8 cellular contexts compared by ENCODE assay signal in the genomic region with DNA sequence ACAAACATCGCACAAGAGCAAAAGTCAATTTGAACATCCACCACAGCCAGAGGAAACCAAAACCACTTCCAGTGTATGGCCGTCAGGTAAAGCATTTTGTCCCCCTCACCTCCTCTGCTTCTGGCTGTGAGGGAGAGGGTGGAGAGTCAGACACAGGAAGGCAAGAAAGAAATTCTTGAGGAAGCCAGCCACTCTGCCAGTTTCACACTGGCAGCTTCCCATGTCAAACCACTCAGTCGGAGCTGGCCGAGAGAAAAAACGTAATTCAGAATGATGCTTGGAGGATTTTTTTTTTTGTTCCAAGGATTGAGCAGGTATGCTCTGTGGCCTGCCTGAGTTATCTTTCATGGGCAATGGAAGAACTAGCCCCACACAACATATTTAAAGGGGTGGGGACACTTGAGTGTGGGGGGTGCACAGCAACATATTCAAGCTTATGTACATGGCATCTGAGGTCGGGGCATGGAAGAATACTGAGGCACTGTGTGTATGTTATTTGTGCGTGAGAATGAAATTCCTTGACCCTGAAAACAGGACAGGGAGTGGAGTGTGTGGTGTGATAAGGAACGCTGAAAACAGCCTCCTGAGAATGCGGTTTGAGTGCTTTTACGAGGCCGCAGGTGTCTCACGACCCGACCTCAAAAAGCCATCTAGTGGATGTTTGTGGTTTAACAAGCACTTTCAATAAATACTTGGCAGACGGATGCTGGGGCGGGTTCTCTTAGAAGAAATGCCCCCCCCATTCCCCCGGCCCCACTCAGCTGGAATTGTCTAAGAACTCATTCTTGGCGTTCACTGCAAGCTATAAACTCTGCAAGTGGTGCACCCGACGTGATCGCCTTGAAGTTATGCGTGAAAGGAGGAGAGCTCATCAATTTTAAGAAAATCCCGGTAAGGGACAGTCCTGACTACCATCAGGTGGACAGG. TPM values are rescaled to one million over a fixed set of nuclear protein-coding genes. Genes with fewer than 3 reads are reported as not detected.
DNase-seq lines count a peak whose midpoint lies in the region; ATAC-seq lines count a peak whose summit lies in the region.

No MANE protein-coding gene starts in this region.

- H3K27ac ChIP-seq in mucosa of rectum (ENCODE audit: low read depth in 2 of 2, low read length in 2 of 2): peak overlapping the region; percentile 30 to 76

- no peaks in the 10 kb centered on the region for H3K36me3 Mint-ChIP-seq in activated CD4-positive, alpha-beta memory T cell treated with anti-CD3 and anti-CD28 coated beads, Interleukin-2, amount 10 ng/mL, durations not matched to agents 7 days and 5 days (ENCODE audit: low read depth)

- peak; percentile 80 for DNase-seq in D341Med (ENCODE audit: low spot score)
- peak; percentile 79 for DNase-seq in HT1080 (ENCODE audit: low read depth)
- peak; percentile 73 for DNase-seq in NCI-H82 treated with DMSO at 0.1 percent for 48 hours (lab: John Stamatoyannopoulos, UW; ENCODE audit: unreplicated experiment)
- peak; percentile 79 for DNase-seq in activated CD4-positive, alpha-beta memory T cell treated with anti-CD3 and anti-CD28 coated beads, Interleukin-2, amount 10 ng/mL, durations not matched to agents 7 days and 5 days
- DNase-seq in stimulated activated naive CD4-positive, alpha-beta T cell treated with Interleukin-2 at 50 U/mL for 16 hours (lab: John Stamatoyannopoulos, UW): peak; percentile 56

- POLR2A ChIA-PET in activated CD4-positive, alpha-beta memory T cell treated with anti-CD3 and anti-CD28 coated beads, Interleukin-2, amount 10 ng/mL, durations not matched to agents 7 days and 5 days (lab: Charles Lee): interaction anchor here (0.6 to 4.0 kb wide), 26 partner anchors 9 to 492 kb away, joined by 3 to 46 read pairs (median 4); partner anchors contain the start of genes B3GALT4, KIFC1, RGL2 and RPS18

- H3K27me3 Mint-ChIP-seq in activated CD4-positive, alpha-beta memory T cell treated with anti-CD3 and anti-CD28 coated beads, Interleukin-2, amount 10 ng/mL, durations not matched to agents 7 days and 5 days: peaks cover 2% of the 10 kb centered on the region

- H3K4me1 ChIP-seq in endocrine pancreas (ENCODE audit: control insufficient read depth, insufficient read depth, low read length): no peaks in the 10 kb centered on the region
- H3K4me1 ChIP-seq in mucosa of rectum (ENCODE audit: control insufficient read depth in 2 of 2, insufficient read depth in 2 of 2, low read length in 2 of 2): peaks cover 6 to 9% of the 10 kb centered on the region in 2 donors

- H3K4me3 ChIP-seq in endocrine pancreas (ENCODE audit: control insufficient read depth, insufficient read depth, low read length) (no peak overlapping the region), mucosa of rectum (ENCODE audit: low read length in 2 of 2) (peak overlapping the region; percentile 24 to 39)

- H3K9me3 Mint-ChIP-seq in activated CD4-positive, alpha-beta memory T cell treated with anti-CD3 and anti-CD28 coated beads, Interleukin-2, amount 10 ng/mL, durations not matched to agents 7 days and 5 days: no peaks in the 10 kb centered on the region

- peak overlapping the region; percentile 76 for H3K4me3 Mint-ChIP-seq in activated CD4-positive, alpha-beta memory T cell treated with anti-CD3 and anti-CD28 coated beads, Interleukin-2, amount 10 ng/mL, durations not matched to agents 7 days and 5 days

- H3K27me3 ChIP-seq in endocrine pancreas (ENCODE audit: control insufficient read depth, insufficient read depth, low read length) (no peaks in the 10 kb centered on the region), mucosa of rectum (ENCODE audit: control insufficient read depth in 2 of 2, insufficient read depth in 2 of 2, low read length in 2 of 2) (no peaks in the 10 kb centered on the region)

- ATAC-seq in GM21390 (IDR thresholded peaks at IDR 0.05; ENCODE audit: unreplicated experiment): no peak

- no peaks in the 10 kb centered on the region for H3K9me3 ChIP-seq in endocrine pancreas (ENCODE audit: control insufficient read depth, low read length)
- H3K9me3 ChIP-seq in mucosa of rectum (ENCODE audit: control insufficient read depth in 2 of 2, low read length in 2 of 2): no peaks in the 10 kb centered on the region

- peak overlapping the region; percentile 97 for H3K27ac Mint-ChIP-seq in activated CD4-positive, alpha-beta memory T cell treated with anti-CD3 and anti-CD28 coated beads, Interleukin-2, amount 10 ng/mL, durations not matched to agents 7 days and 5 days

- H3K36me3 ChIP-seq in endocrine pancreas (ENCODE audit: control insufficient read depth, insufficient read depth, low read length) (no peaks in the 10 kb centered on the region), mucosa of rectum (ENCODE audit: control insufficient read depth in 2 of 2, insufficient read depth in 2 of 2, low read length in 2 of 2) (no peaks in the 10 kb centered on the region)

- H3K9ac ChIP-seq in endocrine pancreas (ENCODE audit: control insufficient read depth, insufficient read depth, low read length): peak overlapping the region; percentile 55
- peak overlapping the region in 1 of 2 donors; percentile 26 for H3K9ac ChIP-seq in mucosa of rectum (ENCODE audit: low read depth in 1 of 2, low read length in 2 of 2)

- peaks cover 46% of the 10 kb centered on the region for H3K4me1 Mint-ChIP-seq in activated CD4-positive, alpha-beta memory T cell treated with anti-CD3 and anti-CD28 coated beads, Interleukin-2, amount 10 ng/mL, durations not matched to agents 7 days and 5 days

- CTCF ChIA-PET in activated CD4-positive, alpha-beta memory T cell treated with anti-CD3 and anti-CD28 coated beads, Interleukin-2, amount 10 ng/mL, durations not matched to agents 7 days and 5 days (lab: Charles Lee): interaction anchor here (0.7 to 3.0 kb wide), 19 partner anchors 9 to 499 kb away, joined by 3 to 19 read pairs (median 5); partner anchors contain the start of genes B3GALT4, RGL2, RPS18 and TAPBP

RNA-seq across cellular contexts. Expression of gene DAXX, which starts 22.3 kb away (rescaled TPM):
- total RNA-seq in HT1080 (2014; rRNA removed; shearing (Covaris generic)): 108 and 114 TPM in 2 replicates
- polyA plus RNA-seq in HT1080 (2015; cell fraction: cytosol; rRNA removed): 74.0 and 74.1 TPM in 2 replicates
- 62.7 and 64.1 TPM in 2 replicates for polyA plus RNA-seq in HT1080 (2015; cell fraction: nucleus; rRNA removed)
- total RNA-seq in activated CD4-positive, alpha-beta memory T cell treated with anti-CD3 and anti-CD28 coated beads, Interleukin-2, amount 10 ng/mL, durations not matched to agents 7 days and 5 days: 100 to 1,000 TPM in 1 of 2 experiments, 10 to 100 TPM in 1; 95.7 to 103 TPM

RNA-seq across cellular contexts. Expression of gene ZBTB22, which starts 27.5 kb away (rescaled TPM):
- 10.9 and 12.4 TPM in 2 replicates for total RNA-seq in HT1080 (2014; rRNA removed; shearing (Covaris generic))
- 9.8 and 10.2 TPM in 2 replicates for polyA plus RNA-seq in HT1080 (2015; cell fraction: cytosol; rRNA removed)
- polyA plus RNA-seq in HT1080 (2015; cell fraction: nucleus; rRNA removed): 9.7 TPM in 2 replicates
- total RNA-seq in activated CD4-positive, alpha-beta memory T cell treated with anti-CD3 and anti-CD28 coated beads, Interleukin-2, amount 10 ng/mL, durations not matched to agents 7 days and 5 days: 10 to 100 TPM; 16.5 to 18.0 TPM

RNA-seq across cellular contexts. Expression of gene TAPBP, which starts 31.2 kb away (rescaled TPM):
- 42.4 and 68.0 TPM in 2 replicates for total RNA-seq in HT1080 (2014; rRNA removed; shearing (Covaris generic))
- polyA plus RNA-seq in HT1080 (2015; cell fraction: cytosol; rRNA removed): 90.8 and 92.5 TPM in 2 replicates
- 90.1 and 109 TPM in 2 replicates for polyA plus RNA-seq in HT1080 (2015; cell fraction: nucleus; rRNA removed)
- total RNA-seq in activated CD4-positive, alpha-beta memory T cell treated with anti-CD3 and anti-CD28 coated beads, Interleukin-2, amount 10 ng/mL, durations not matched to agents 7 days and 5 days: 100 to 1,000 TPM; 243 to 249 TPM

RNA-seq across cellular contexts. Expression of gene RGL2, which starts 46.3 kb away (rescaled TPM):
- total RNA-seq in HT1080 (2014; rRNA removed; shearing (Covaris generic)): 37.3 and 37.6 TPM in 2 replicates
- 37.7 and 42.6 TPM in 2 replicates for polyA plus RNA-seq in HT1080 (2015; cell fraction: cytosol; rRNA removed)
- 185 and 203 TPM in 2 replicates for polyA plus RNA-seq in HT1080 (2015; cell fraction: nucleus; rRNA removed)
- total RNA-seq in activated CD4-positive, alpha-beta memory T cell treated with anti-CD3 and anti-CD28 coated beads, Interleukin-2, amount 10 ng/mL, durations not matched to agents 7 days and 5 days: 10 to 100 TPM; 44.3 to 45.1 TPM

RNA-seq across cellular contexts. Expression of gene KIFC1, which starts 46.6 kb away (rescaled TPM):
- 80.5 and 105 TPM in 2 replicates for total RNA-seq in HT1080 (2014; rRNA removed; shearing (Covaris generic))
- 43.6 and 54.4 TPM in 2 replicates for polyA plus RNA-seq in HT1080 (2015; cell fraction: cytosol; rRNA removed)
- 157 and 158 TPM in 2 replicates for polyA plus RNA-seq in HT1080 (2015; cell fraction: nucleus; rRNA removed)
- 100 to 1,000 TPM; 125 to 127 TPM for total RNA-seq in activated CD4-positive, alpha-beta memory T cell treated with anti-CD3 and anti-CD28 coated beads, Interleukin-2, amount 10 ng/mL, durations not matched to agents 7 days and 5 days
